ENCODE assay signal across 8 cellular contexts in the genomic region with DNA sequence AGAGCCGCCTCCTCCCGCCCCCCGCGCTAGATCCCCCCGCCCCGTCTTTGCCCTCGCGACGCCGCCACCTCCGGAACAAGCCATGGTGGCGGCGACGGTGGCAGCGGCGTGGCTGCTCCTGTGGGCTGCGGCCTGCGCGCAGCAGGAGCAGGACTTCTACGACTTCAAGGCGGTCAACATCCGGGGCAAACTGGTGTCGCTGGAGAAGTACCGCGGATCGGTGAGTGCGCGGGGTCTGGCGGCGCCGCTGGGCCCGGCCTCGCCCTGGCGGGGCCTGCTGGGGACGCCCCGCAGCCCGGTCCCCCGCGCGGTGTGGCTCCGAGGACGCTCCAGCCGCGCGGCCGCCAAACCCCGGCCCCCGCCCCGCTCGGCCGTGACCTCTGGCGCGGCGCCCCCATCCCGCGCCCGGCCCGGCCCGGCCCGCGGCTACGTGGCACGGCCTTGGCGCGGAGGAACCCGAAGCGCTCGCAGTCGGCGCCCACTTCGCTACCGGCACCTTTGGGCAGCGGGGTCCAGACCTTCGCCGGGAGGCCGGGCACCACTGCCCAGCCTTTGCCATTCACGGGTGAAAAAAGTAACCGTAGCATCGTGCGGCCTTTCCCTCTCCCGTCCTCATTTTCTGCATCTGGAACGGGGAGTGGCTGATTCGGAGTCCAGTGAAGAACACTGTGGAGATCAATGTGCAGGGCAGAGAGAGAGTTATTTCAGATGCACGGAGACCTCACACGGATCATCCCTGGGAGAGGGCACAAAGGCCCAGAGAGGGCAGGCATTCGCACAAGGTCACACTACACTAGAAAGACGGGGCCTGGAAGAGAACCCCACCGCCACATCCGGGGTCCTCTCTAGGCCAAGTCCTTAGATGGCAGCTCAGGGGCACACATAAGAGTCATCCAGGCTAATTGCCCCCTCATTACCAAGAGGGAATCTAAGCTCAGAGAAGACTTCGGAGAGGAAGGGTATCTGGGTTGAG. TPM values are rescaled to one million over a fixed set of nuclear protein-coding genes. Genes with fewer than 3 reads are reported as not detected.
DNase-seq lines count a peak whose midpoint lies in the region; ATAC-seq and TF ChIP-seq lines count a peak whose summit lies in the region.

Gene GPX7 (plus strand): TSS at position 44 of the 973 bp plus-strand sequence. CDS start 39 bp downstream, at position 83.

- DNase-seq in activated CD4-positive, alpha-beta T cell treated with anti-CD3 and anti-CD28 coated beads for 48 hours, result peak; percentile 66
- peak; percentile 19 for DNase-seq in colonic mucosa
- DNase-seq in left lung, result peak; percentile 47 to 86
- peak; percentile 50 for DNase-seq in stimulated activated CD4-positive, alpha-beta T cell treated with anti-CD3 and anti-CD28 coated beads, Interleukin-1b, Interleukin-23, amount 100 ng/mL, for 48 hours
- DNase-seq in RKO (ENCODE audit: low spot score), result no peak

- no peaks in the 10 kb centered on the region for H3K27me3 ChIP-seq in BLaER1 treated with 17β-estradiol and CSF1 and Interleukin-3, amounts not matched to agents 10 nM and 100 nM
- no peaks in the 10 kb centered on the region for H3K27me3 ChIP-seq in colonic mucosa
- H3K27me3 ChIP-seq in left lung, result no peaks in the 10 kb centered on the region

- peak within 1 kb of the TSS; percentile 86 to 99 (median 93) for H3K4me3 Mint-ChIP-seq in IgD-negative memory B cell

- peak within 1 kb of the TSS; percentile 82 to 97 (median 89) for H3K4me2 ChIP-seq in BLaER1 treated with 17β-estradiol and CSF1 and Interleukin-3, amounts not matched to agents 10 nM and 100 nM

- TF ChIP-seq CTCF in colonic mucosa (IDR thresholded peaks at IDR 0.05) (no peak), left lung (IDR thresholded peaks at IDR 0.05) (no peak)

- peak; percentile 78 for ATAC-seq in left lung
- no peak for ATAC-seq in GM21786 (IDR thresholded peaks at IDR 0.05; ENCODE audit: unreplicated experiment)

- peaks cover 0 to 36% (median 10%) of the 10 kb centered on the region in 11 experiments; a peak in 9 of 22 replicates for H4K20me1 ChIP-seq in BLaER1 treated with 17β-estradiol and CSF1 and Interleukin-3, amounts not matched to agents 10 nM and 100 nM

- peaks cover 0 to 5% (median 0%) of the 10 kb centered on the region in 11 experiments; a peak in 2 of 22 replicates for H3K9me3 ChIP-seq in BLaER1 treated with 17β-estradiol and CSF1 and Interleukin-3, amounts not matched to agents 10 nM and 100 nM (replicated peaks in 1 of 11)
- H3K9me3 ChIP-seq in colonic mucosa (no peaks in the 10 kb centered on the region), left lung (no peaks in the 10 kb centered on the region)

- peak within 1 kb of the TSS; percentile 88 to 99 (median 97) for H3K9ac ChIP-seq in BLaER1 treated with 17β-estradiol and CSF1 and Interleukin-3, amounts not matched to agents 10 nM and 100 nM
- H3K9ac ChIP-seq in colonic mucosa (ENCODE audit: low read depth in 2 of 2, low read length in 2 of 2), result peak within 1 kb of the TSS; percentile 70 to 76

- peak within 1 kb of the TSS; percentile 85 to 98 (median 96) for H3K27ac ChIP-seq in BLaER1 treated with 17β-estradiol and CSF1 and Interleukin-3, amounts not matched to agents 10 nM and 100 nM
- H3K27ac ChIP-seq in colonic mucosa, result peak within 1 kb of the TSS; percentile 40
- peak within 1 kb of the TSS; percentile 62 to 67 for H3K27ac ChIP-seq in left lung

- no peaks in the 10 kb centered on the region for H3K9me3 Mint-ChIP-seq in IgD-negative memory B cell

- intact Hi-C loops in colonic mucosa (cut with DNase I) (no loop called here), left lung (cut with DNase I) (no loop called here)

- H3K27ac Mint-ChIP-seq in IgD-negative memory B cell, result peak within 1 kb of the TSS; percentile 79 to 97 (median 91)

- H3K4me1 ChIP-seq in BLaER1 treated with 17β-estradiol and CSF1 and Interleukin-3, amounts not matched to agents 10 nM and 100 nM, result peaks cover 32 to 48% (median 44%) of the 10 kb centered on the region in 10 experiments
- H3K4me1 ChIP-seq in colonic mucosa, result no peaks in the 10 kb centered on the region
- H3K4me1 ChIP-seq in left lung, result peaks cover 7 to 34% of the 10 kb centered on the region in 2 donors

- H3K4me1 Mint-ChIP-seq in IgD-negative memory B cell, result peaks cover 29 to 39% (median 36%) of the 10 kb centered on the region in 3 donors

- H3K36me3 ChIP-seq in BLaER1 treated with 17β-estradiol and CSF1 and Interleukin-3, amounts not matched to agents 10 nM and 100 nM, result peaks cover 13 to 40% (median 33%) of the 10 kb centered on the region in 11 experiments
- H3K36me3 ChIP-seq in colonic mucosa (no peaks in the 10 kb centered on the region), left lung (peaks cover 0 to 16% of the 10 kb centered on the region in 2 donors)

- no peaks in the 10 kb centered on the region for H3K27me3 Mint-ChIP-seq in IgD-negative memory B cell

- H3K4me3 ChIP-seq in BLaER1 treated with 17β-estradiol and CSF1 and Interleukin-3, amounts not matched to agents 10 nM and 100 nM, result peak within 1 kb of the TSS; percentile 61 to 86 (median 80)
- peak within 1 kb of the TSS; percentile 61 for H3K4me3 ChIP-seq in colonic mucosa
- peak within 1 kb of the TSS; percentile 36 to 53 for H3K4me3 ChIP-seq in left lung

- peaks cover 8% of the 10 kb centered on the region for H3K36me3 Mint-ChIP-seq in IgD-negative memory B cell

RNA-seq across cellular contexts. Expression of gene GPX7, which starts in this region (rescaled TPM):
- polyA plus RNA-seq in IgD-negative memory B cell, result 28.3 TPM
- total RNA-seq in colonic mucosa (1 to 10 TPM; 1.8 to 6.0 TPM), left lung (10 to 100 TPM; 12.6 to 22.4 TPM)

Comparison
In these comparisons a context has a peak if more than half of its experiments do, and no peak if none do; other contexts are left out.
1. H3K27ac ChIP-seq: peak in every context shown above with its lines; median percentile 96 in BLaER1 treated with 17β-estradiol and CSF1 and Interleukin-3, amounts not matched to agents 10 nM and 100 nM; 64 in left lung; 40 in colonic mucosa.